17 cellular contexts compared by ENCODE assay signal in genomic region chr18:45518770-45519169, GRCh38.
DNase-seq lines count a peak whose midpoint lies in the region.
"Had no signal": no experiment of that assay in that cellular context is flagged by ENCODE, and none has a peak within 500 bp of the region (broad histone marks: within the 10 kb centered on the region; RNA-seq: fewer than 3 reads in every experiment).

No MANE protein-coding gene starts in this region.

- H3K4ac ChIP-seq in trophoblast cell (ENCODE audit: low read depth, low read length): no peak overlapping the region

- no peak overlapping the region for H2BK5ac ChIP-seq in trophoblast cell (ENCODE audit: low read depth, low read length, poor library complexity)

- H2AFZ ChIP-seq in trophoblast cell (ENCODE audit: insufficient read depth, low read length, poor library complexity): no peak overlapping the region

- H3K27me3 ChIP-seq in trophoblast cell (ENCODE audit: insufficient read depth, low read length): no peaks in the 10 kb centered on the region
- H3K27me3 ChIP-seq: brain microvascular endothelial cell had no signal

- H3K4me2 ChIP-seq in trophoblast cell (ENCODE audit: low read length): no peak overlapping the region

- peak; percentile 18 for DNase-seq in DMS153 (lab: John Stamatoyannopoulos, UW)
- DNase-seq in DMS153 treated with DMSO at 0.1 percent for 48 hours (lab: John Stamatoyannopoulos, UW; ENCODE audit: unreplicated experiment): no peak
- DNase-seq in NCI-H1092 treated with DMSO at 0.1 percent for 48 hours (lab: John Stamatoyannopoulos, UW): peak; percentile 71
- peak; percentile 4 for DNase-seq in RPMI8226
- no peak for DNase-seq in trophoblast cell
- DNase-seq in amniotic stem cell (lab: John Stamatoyannopoulos, UW): no peak
- no peak for DNase-seq in activated CD8-positive, alpha-beta memory T cell treated with anti-CD3 and anti-CD28 coated beads, Interleukin-2, amount 50 U/mL, for 48 hours
- no peak for DNase-seq in activated gamma-delta T cell (lab: John Stamatoyannopoulos, UW)
- DNase-seq: activated CD4-positive, alpha-beta T cell treated with anti-CD3 and anti-CD28 coated beads, Interleukin-2, amount 50 U/mL, for 1 hour; activated naive CD4-positive, alpha-beta T cell treated with anti-CD3 and anti-CD28 coated beads for 36 hours; brain microvascular endothelial cell; hypothalamus; Kasumi-1; NCI-H1694 treated with DMSO at 0.1 percent for 48 hours; NK-92 treated with Interleukin-12 subunit alpha and Interleukin-12 subunit beta, amount 100 ng/mL, for 24 hours; stimulated activated CD4-positive, alpha-beta T cell treated with anti-CD3 and anti-CD28 coated beads, Interleukin-4, amount 100 ng/mL, for 24 hours had no signal

- no peak overlapping the region for H2BK120ac ChIP-seq in trophoblast cell (ENCODE audit: insufficient read depth, low read length, poor library complexity)

- H3K79me1 ChIP-seq in trophoblast cell (ENCODE audit: low read length): peaks cover 10% of the 10 kb centered on the region

- H3K14ac ChIP-seq in trophoblast cell (ENCODE audit: low read length): no peak overlapping the region

- H2BK12ac ChIP-seq in trophoblast cell (ENCODE audit: low read length): no peak overlapping the region

- H3K4me3 ChIP-seq in trophoblast cell (ENCODE audit: low read depth, low read length): no peak overlapping the region
- H3K4me3 ChIP-seq: skin epidermis had no signal

- H3K23ac ChIP-seq in trophoblast cell (ENCODE audit: low read length): no peak overlapping the region

- no peak overlapping the region for H2AK5ac ChIP-seq in trophoblast cell (ENCODE audit: low read length)

- H4K12ac ChIP-seq in trophoblast cell (ENCODE audit: low read depth, low read length): no peak overlapping the region

- peak overlapping the region; percentile 81 for H4K91ac ChIP-seq in trophoblast cell (ENCODE audit: low read depth, low read length)

- H4K8ac ChIP-seq in trophoblast cell (ENCODE audit: low read depth, low read length): no peak overlapping the region

- no peak overlapping the region for H3K18ac ChIP-seq in trophoblast cell (ENCODE audit: low read length)

- no peaks in the 10 kb centered on the region for H3K79me2 ChIP-seq in trophoblast cell (ENCODE audit: control insufficient read depth, insufficient read depth, low read length, poor library complexity)

- WGBS in trophoblast cell (ENCODE audit: extremely low coverage, insufficient coverage, insufficient read length): no CpG with 5 or more reads among the region's 1 CpG

- no peak overlapping the region for H3K9ac ChIP-seq in trophoblast cell (ENCODE audit: low read length)

- H3K36me3 ChIP-seq in trophoblast cell (ENCODE audit: control insufficient read depth in 1 of 2, insufficient read depth in 2 of 2, low read length in 2 of 2): no peaks in the 10 kb centered on the region
- H3K36me3 ChIP-seq: brain microvascular endothelial cell had no signal

- peak overlapping the region; percentile 42 for H3K27ac ChIP-seq in trophoblast cell (ENCODE audit: low read depth, low read length)
- H3K27ac ChIP-seq: brain microvascular endothelial cell had no signal

- H3K9me3 ChIP-seq in trophoblast cell (ENCODE audit: insufficient read depth, low read depth, low read length): peaks cover 1% of the 10 kb centered on the region

- peaks cover 21 to 39% of the 10 kb centered on the region in 2 experiments for H3K4me1 ChIP-seq in trophoblast cell (ENCODE audit: control insufficient read depth in 1 of 2, insufficient read depth in 2 of 2, low read length in 2 of 2)

Comparison
In these comparisons a context has a peak if more than half of its experiments do, and no peak if none do; other contexts are left out.
1. DNase-seq: peak in DMS153 (single experiment), NCI-H1092 treated with DMSO at 0.1 percent for 48 hours (single experiment) and RPMI8226 (single experiment); none in DMS153 treated with DMSO at 0.1 percent for 48 hours (single experiment), trophoblast cell (0 of 2), amniotic stem cell (single experiment), activated CD8-positive, alpha-beta memory T cell treated with anti-CD3 and anti-CD28 coated beads, Interleukin-2, amount 50 U/mL, for 48 hours (single experiment) and activated gamma-delta T cell (single experiment).